ENCODE assay signal across 8 cellular contexts in the genomic region with DNA sequence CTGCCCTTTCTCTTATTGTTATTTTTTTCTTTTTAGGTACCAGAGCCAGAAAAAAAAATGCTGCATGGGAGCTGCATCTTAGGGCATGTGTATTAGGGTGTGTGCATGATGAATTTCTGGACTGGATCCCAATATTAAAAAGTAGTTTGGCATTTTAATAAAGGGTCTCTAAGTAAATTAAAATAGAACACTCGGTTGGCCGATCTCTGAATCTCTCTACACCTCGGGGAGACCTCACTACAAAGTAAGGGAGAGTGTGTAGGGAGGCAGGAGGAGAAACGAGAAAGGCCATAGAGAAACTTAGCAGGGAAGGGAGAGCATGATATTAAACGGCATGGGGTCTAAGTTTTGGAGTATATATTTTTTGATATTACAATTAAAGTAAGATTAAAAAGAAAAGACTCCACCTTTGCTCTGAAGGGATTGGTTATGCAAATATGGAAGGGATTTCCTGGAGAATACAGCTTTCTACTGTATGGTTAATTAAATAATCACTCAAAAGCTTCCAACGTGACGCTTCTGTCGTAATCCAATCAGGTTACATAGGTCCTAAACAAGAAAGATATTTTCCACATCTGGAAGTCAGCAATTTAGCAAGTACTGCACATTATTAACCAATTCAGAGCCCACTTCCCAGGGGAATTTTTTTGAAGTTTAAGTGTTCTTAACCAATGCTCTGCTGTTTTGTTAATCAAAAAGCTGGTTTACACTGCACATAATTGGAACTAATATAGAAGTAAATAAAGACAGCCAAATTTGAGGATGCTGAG. TPM values are rescaled to one million over a fixed set of nuclear protein-coding genes. Genes with fewer than 3 reads are reported as not detected.
DNase-seq lines count a peak whose midpoint lies in the region; ATAC-seq and TF ChIP-seq lines count a peak whose summit lies in the region.

No MANE protein-coding gene starts in this region.

- H3K4me1 ChIP-seq in HUES48 (ENCODE audit: control insufficient read depth, insufficient read depth, low read length) (peaks cover 53% of the 10 kb centered on the region), spleen (peaks cover 4 to 70% (median 41%) of the 10 kb centered on the region in 6 donors)

- peak overlapping the region; percentile 47 for H3K4me3 Mint-ChIP-seq in WTC11
- no peak overlapping the region for H3K4me3 Mint-ChIP-seq in activated CD8-positive, alpha-beta memory T cell treated with anti-CD3 and anti-CD28 coated beads, Interleukin-2, amount 10 ng/mL, durations not matched to agents 7 days and 5 days

- no peak overlapping the region for H3K27ac Mint-ChIP-seq in WTC11
- no peak overlapping the region for H3K27ac Mint-ChIP-seq in activated CD8-positive, alpha-beta memory T cell treated with anti-CD3 and anti-CD28 coated beads, Interleukin-2, amount 10 ng/mL, durations not matched to agents 7 days and 5 days

- TF ChIP-seq CTCF in WTC11 (IDR thresholded peaks at IDR 0.05), result no peak
- TF ChIP-seq CTCF in spleen (IDR thresholded peaks at IDR 0.05 in 8 of 11, conservative IDR thresholded peaks at IDR 0.05 in 3 of 11), result no peak

- ATAC-seq in WTC11 (no peak), left ventricle myocardium superior (peak; percentile 16), HG03457 (IDR thresholded peaks at IDR 0.05; ENCODE audit: unreplicated experiment) (no peak)
- no peak for ATAC-seq in activated CD8-positive, alpha-beta memory T cell treated with anti-CD3 and anti-CD28 coated beads, Interleukin-2, amount 10 ng/mL, durations not matched to agents 7 days and 5 days

- H3K9me3 ChIP-seq in HUES48 (ENCODE audit: control insufficient read depth, insufficient read depth, low read length) (no peaks in the 10 kb centered on the region), spleen (no peaks in the 10 kb centered on the region)

- WGBS in spleen, 5 donors, result 32 to 63% (median 40%) methylated on average over 8 of the region's 8 CpGs

- intact Hi-C loops in left ventricle myocardium superior (cut with micrococcal nuclease) (loop anchor here (10.0 kb wide), 1 partner anchor 186 kb away; a partner anchor contains a TSS), spleen (cut with DNase I; ENCODE audit: low total_unique reads) (loop anchor here (10.0 kb wide), 1 partner anchor 1234 kb away; no protein-coding TSS in a partner anchor)

- H3K4me3 ChIP-seq in HUES48 (ENCODE audit: low read depth, low read length) (peak overlapping the region; percentile 5; the same call in 1 of the 2 replicates), spleen (peak overlapping the region in 6 of 8 donors; percentile 5 to 81 (median 67))

- H3K36me3 Mint-ChIP-seq in WTC11, result no peaks in the 10 kb centered on the region
- H3K36me3 Mint-ChIP-seq in activated CD8-positive, alpha-beta memory T cell treated with anti-CD3 and anti-CD28 coated beads, Interleukin-2, amount 10 ng/mL, durations not matched to agents 7 days and 5 days, result peaks cover 4% of the 10 kb centered on the region

- peaks cover 67% of the 10 kb centered on the region for H3K27me3 ChIP-seq in HUES48 (ENCODE audit: control insufficient read depth, insufficient read depth, low read length)
- H3K27me3 ChIP-seq in spleen (replicated peaks in 1 of 7), result peaks cover 0 to 42% (median 3%) of the 10 kb centered on the region in 7 donors

- H3K4me1 Mint-ChIP-seq in WTC11, result peaks cover 42% of the 10 kb centered on the region
- H3K4me1 Mint-ChIP-seq in activated CD8-positive, alpha-beta memory T cell treated with anti-CD3 and anti-CD28 coated beads, Interleukin-2, amount 10 ng/mL, durations not matched to agents 7 days and 5 days, result peaks cover 22% of the 10 kb centered on the region

- no peak overlapping the region for H3K9ac ChIP-seq in HUES48 (ENCODE audit: low read depth, low read length)

- H3K36me3 ChIP-seq in HUES48 (ENCODE audit: control insufficient read depth, insufficient read depth, low read length) (no peaks in the 10 kb centered on the region), spleen (no peaks in the 10 kb centered on the region)

- no peaks in the 10 kb centered on the region for H3K9me3 Mint-ChIP-seq in WTC11
- H3K9me3 Mint-ChIP-seq in activated CD8-positive, alpha-beta memory T cell treated with anti-CD3 and anti-CD28 coated beads, Interleukin-2, amount 10 ng/mL, durations not matched to agents 7 days and 5 days (ENCODE audit: low read depth), result no peaks in the 10 kb centered on the region

- CTCF ChIA-PET in WTC11 (lab: Charles Lee), result interaction anchor here (0.7 kb wide), 1 partner anchor 1025 kb away, joined by 3 read pairs; no protein-coding TSS in a partner anchor
- CTCF ChIA-PET in activated CD8-positive, alpha-beta memory T cell treated with anti-CD3 and anti-CD28 coated beads, Interleukin-2, amount 10 ng/mL, durations not matched to agents 7 days and 5 days (lab: Charles Lee), result interaction anchor here (1.1 to 1.7 kb wide), 2 partner anchors 190 to 358 kb away, joined by 3 to 6 read pairs; no protein-coding TSS in a partner anchor

- H3K27me3 Mint-ChIP-seq in WTC11 (ENCODE audit: low read depth), result peaks cover 21% of the 10 kb centered on the region
- H3K27me3 Mint-ChIP-seq in activated CD8-positive, alpha-beta memory T cell treated with anti-CD3 and anti-CD28 coated beads, Interleukin-2, amount 10 ng/mL, durations not matched to agents 7 days and 5 days, result peaks cover 42% of the 10 kb centered on the region

- DNase-seq in WTC11 (ENCODE audit: low spot score), result no peak
- DNase-seq in left ventricle myocardium superior, result no peak
- DNase-seq in spleen, result no peak
- no peak for DNase-seq in activated CD8-positive, alpha-beta memory T cell treated with anti-CD3 and anti-CD28 coated beads, Interleukin-2, amount 10 ng/mL, durations not matched to agents 7 days and 5 days
- DNase-seq in stimulated activated CD4-positive, alpha-beta T cell treated with anti-CD3 and anti-CD28 coated beads, Interleukin-4, amount 100 ng/mL, for 4 hours, result no peak
- no peak for DNase-seq in iPS-NIHi11 (ENCODE audit: low spot score)

- no peak for TF ChIP-seq POLR2A in spleen (IDR thresholded peaks at IDR 0.05)

- H3K27ac ChIP-seq in HUES48 (ENCODE audit: low read depth, low read length), result no peak overlapping the region
- H3K27ac ChIP-seq in spleen, result peak overlapping the region; percentile 53 to 99 (median 90)

- POLR2A ChIA-PET in WTC11 (lab: Charles Lee), result no interaction called here

TF ChIP-seq in WTC11, 78 proteins besides CTCF, POLR2A, EP300 and RAD21 (continues in another document):
- no peak for TF ChIP-seq TCF7 (CRISPR knock-in tag; IDR thresholded peaks at IDR 0.05; ENCODE audit: low read depth)
- no peak for TF ChIP-seq GABPB1 (CRISPR knock-in tag; IDR thresholded peaks at IDR 0.05)
- no peak for TF ChIP-seq FOXP1 (CRISPR knock-in tag; IDR thresholded peaks at IDR 0.05; ENCODE audit: borderline replicate concordance)
- TF ChIP-seq, protein P1, sequence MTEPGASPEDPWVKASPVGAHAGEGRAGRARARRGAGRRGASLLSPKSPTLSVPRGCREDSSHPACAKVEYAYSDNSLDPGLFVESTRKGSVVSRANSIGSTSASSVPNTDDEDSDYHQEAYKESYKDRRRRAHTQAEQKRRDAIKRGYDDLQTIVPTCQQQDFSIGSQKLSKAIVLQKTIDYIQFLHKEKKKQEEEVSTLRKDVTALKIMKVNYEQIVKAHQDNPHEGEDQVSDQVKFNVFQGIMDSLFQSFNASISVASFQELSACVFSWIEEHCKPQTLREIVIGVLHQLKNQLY (CRISPR knock-in tag; IDR thresholded peaks at IDR 0.05), result no peak
- TF ChIP-seq, protein P2, sequence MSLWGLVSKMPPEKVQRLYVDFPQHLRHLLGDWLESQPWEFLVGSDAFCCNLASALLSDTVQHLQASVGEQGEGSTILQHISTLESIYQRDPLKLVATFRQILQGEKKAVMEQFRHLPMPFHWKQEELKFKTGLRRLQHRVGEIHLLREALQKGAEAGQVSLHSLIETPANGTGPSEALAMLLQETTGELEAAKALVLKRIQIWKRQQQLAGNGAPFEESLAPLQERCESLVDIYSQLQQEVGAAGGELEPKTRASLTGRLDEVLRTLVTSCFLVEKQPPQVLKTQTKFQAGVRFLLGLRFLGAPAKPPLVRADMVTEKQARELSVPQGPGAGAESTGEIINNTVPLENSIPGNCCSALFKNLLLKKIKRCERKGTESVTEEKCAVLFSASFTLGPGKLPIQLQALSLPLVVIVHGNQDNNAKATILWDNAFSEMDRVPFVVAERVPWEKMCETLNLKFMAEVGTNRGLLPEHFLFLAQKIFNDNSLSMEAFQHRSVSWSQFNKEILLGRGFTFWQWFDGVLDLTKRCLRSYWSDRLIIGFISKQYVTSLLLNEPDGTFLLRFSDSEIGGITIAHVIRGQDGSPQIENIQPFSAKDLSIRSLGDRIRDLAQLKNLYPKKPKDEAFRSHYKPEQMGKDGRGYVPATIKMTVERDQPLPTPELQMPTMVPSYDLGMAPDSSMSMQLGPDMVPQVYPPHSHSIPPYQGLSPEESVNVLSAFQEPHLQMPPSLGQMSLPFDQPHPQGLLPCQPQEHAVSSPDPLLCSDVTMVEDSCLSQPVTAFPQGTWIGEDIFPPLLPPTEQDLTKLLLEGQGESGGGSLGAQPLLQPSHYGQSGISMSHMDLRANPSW (CRISPR knock-in tag; conservative IDR thresholded peaks at IDR 0.05; ENCODE audit: low read depth), result no peak
- no peak for TF ChIP-seq GRHL2 (CRISPR knock-in tag; IDR thresholded peaks at IDR 0.05; ENCODE audit: insufficient replicate concordance, severe bottlenecking)
- TF ChIP-seq, protein P3, sequence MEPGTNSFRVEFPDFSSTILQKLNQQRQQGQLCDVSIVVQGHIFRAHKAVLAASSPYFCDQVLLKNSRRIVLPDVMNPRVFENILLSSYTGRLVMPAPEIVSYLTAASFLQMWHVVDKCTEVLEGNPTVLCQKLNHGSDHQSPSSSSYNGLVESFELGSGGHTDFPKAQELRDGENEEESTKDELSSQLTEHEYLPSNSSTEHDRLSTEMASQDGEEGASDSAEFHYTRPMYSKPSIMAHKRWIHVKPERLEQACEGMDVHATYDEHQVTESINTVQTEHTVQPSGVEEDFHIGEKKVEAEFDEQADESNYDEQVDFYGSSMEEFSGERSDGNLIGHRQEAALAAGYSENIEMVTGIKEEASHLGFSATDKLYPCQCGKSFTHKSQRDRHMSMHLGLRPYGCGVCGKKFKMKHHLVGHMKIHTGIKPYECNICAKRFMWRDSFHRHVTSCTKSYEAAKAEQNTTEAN (CRISPR knock-in tag; IDR thresholded peaks at IDR 0.05), result no peak
- TF ChIP-seq CBFB (CRISPR knock-in tag; IDR thresholded peaks at IDR 0.05; ENCODE audit: low read depth), result no peak
- no peak for TF ChIP-seq ZBTB21 (CRISPR knock-in tag; IDR thresholded peaks at IDR 0.05; ENCODE audit: borderline replicate concordance)

RNA-seq across cellular contexts. Expression of a gene that starts 1.0 kb away (rescaled TPM):
- total RNA-seq in WTC11 (2021) (0.42 to 0.85 TPM (median 0.46 TPM) in 3 replicates), left ventricle myocardium superior (83.2 TPM), spleen (100 to 1,000 TPM; 217 to 362 (median 262) TPM)
- polyA plus RNA-seq in spleen, result 10 to 100 TPM; 25.5 to 36.8 (median 28.5) TPM
- 10 to 100 TPM; 40.4 to 40.9 TPM for total RNA-seq in activated CD8-positive, alpha-beta memory T cell treated with anti-CD3 and anti-CD28 coated beads, Interleukin-2, amount 10 ng/mL, durations not matched to agents 7 days and 5 days

Comparison
In these comparisons a context has a peak if more than half of its experiments do, and no peak if none do; other contexts are left out.
1. RNA of a gene that starts 1.0 kb away (total RNA-seq): 217 to 362 TPM in spleen, 83.2 TPM in left ventricle myocardium superior (single experiment) and 40.4 to 40.9 TPM in activated CD8-positive, alpha-beta memory T cell treated with anti-CD3 and anti-CD28 coated beads, Interleukin-2, amount 10 ng/mL, durations not matched to agents 7 days and 5 days; 0.42 to 0.85 TPM in WTC11; every median in the first group is over 10 times any median in the second.